ENCODE assay signal across 20 cellular contexts in genomic region chr9:96621619-96622018, GRCh38. TPM values are rescaled to one million over a fixed set of nuclear protein-coding genes. Genes with fewer than 3 reads are reported as not detected.
A peak's percentile ranks its signal among the peaks of the same experiment; 100 is the strongest.
DNase-seq lines count a peak whose midpoint lies in the region; ATAC-seq, FAIRE-seq and TF ChIP-seq lines count a peak whose summit lies in the region.
"Had no signal": no experiment of that assay in that cellular context is flagged by ENCODE, and none has a peak within 500 bp of the region (broad histone marks: within the 10 kb centered on the region; RNA-seq: fewer than 3 reads in every experiment).

No MANE protein-coding gene starts in this region.

- H3K36me3 ChIP-seq in GM23248 (ENCODE audit: low read depth) (no peaks in the 10 kb centered on the region), IMR-90 (ENCODE audit: control insufficient read depth, insufficient read depth, low read length) (no peaks in the 10 kb centered on the region), H1 (ENCODE audit: control insufficient read depth in 2 of 4, insufficient read depth in 4 of 4, low read length in 3 of 4) (no peaks in the 10 kb centered on the region)
- H3K36me3 ChIP-seq: suprapubic skin had no signal

- intact Hi-C loops in IMR-90 (cut with micrococcal nuclease): no loop called here

- in situ Hi-C loops in GM23248 (cut with MboI) (no loop called here), IMR-90 (cut with MboI; ENCODE audit: low sequenced_read_pairs) (no loop called here)

- DNase-seq in GM23248: peak; percentile 33
- DNase-seq in IMR-90: peak; percentile 35
- DNase-seq in H1 (ENCODE audit: low read depth in 1 of 2, low spot score in 2 of 2): no peak
- no peak for DNase-seq in neural crest cell (ENCODE audit: low read depth, low spot score)
- DNase-seq in NCI-H2107 treated with DMSO at 0.1 percent for 48 hours (lab: John Stamatoyannopoulos, UW; ENCODE audit: unreplicated experiment): no peak
- no peak for DNase-seq in NCI-H748 (lab: John Stamatoyannopoulos, UW; ENCODE audit: unreplicated experiment)
- DNase-seq: activated CD4-positive, alpha-beta T cell treated with anti-CD3 and anti-CD28 coated beads for 48 hours; activated CD8-positive, alpha-beta memory T cell treated with anti-CD3 and anti-CD28 coated beads, Interleukin-2, amount 50 U/mL, for 4 hours; activated gamma-delta T cell treated with Interleukin-2 at 50 U/mL for 16 hours; amygdala; naive thymus-derived CD8-positive, alpha-beta T cell; NCI-H2081 treated with DMSO at 0.1 percent for 48 hours; NCI-H526 treated with DMSO at 0.1 percent for 48 hours; SHP77 treated with DMSO at 0.1 percent for 48 hours had no signal

- H2BK120ac ChIP-seq in IMR-90 (ENCODE audit: low read depth, low read length) (0 out of 2 replicates have a peak overlapping the region, but pooled peaks have one; percentile 3), H1 (replicated peaks; ENCODE audit: low read depth, low read length) (no peak overlapping the region)

- no peak overlapping the region for H3K4me3 ChIP-seq in GM23248
- no peak overlapping the region for H3K4me3 ChIP-seq in IMR-90 (ENCODE audit: insufficient read depth, low read depth, low read length)
- H3K4me3 ChIP-seq in H1 (ENCODE audit: extremely low read depth in 1 of 4, insufficient read depth in 2 of 4, low read depth in 3 of 4, low read length in 4 of 4): peak overlapping the region in 1 of 4 experiments; percentile 69; a peak in 2 of 8 replicates
- H3K4me3 ChIP-seq: suprapubic skin had no signal

- H2AFZ ChIP-seq in GM23248 (no peak overlapping the region), IMR-90 (replicated peaks; ENCODE audit: low read length, poor library complexity) (no peak overlapping the region), H1 (ENCODE audit: low read length) (peak overlapping the region; percentile 35; the same call in 1 of the 2 replicates)

- H2BK20ac ChIP-seq in IMR-90 (ENCODE audit: low read depth, low read length): no peak overlapping the region
- no peak overlapping the region for H2BK20ac ChIP-seq in H1 (ENCODE audit: low read length)

- no peak overlapping the region for H3K27ac Mint-ChIP-seq in neural crest cell (ENCODE audit: unreplicated experiment)
- H3K27ac Mint-ChIP-seq: B cell; T-helper 2 cell treated with Interferon-gamma antibody and Interleukin-4, amounts not matched to agents 5 μg/mL and 100 μg/mL, for 36 hours had no signal

- H3K79me1 ChIP-seq in IMR-90 (ENCODE audit: low read depth in 1 of 2, low read length in 2 of 2) (peaks cover 3 to 20% of the 10 kb centered on the region in 2 experiments; a peak in 3 of 4 replicates), H1 (ENCODE audit: low read depth, low read length) (peaks cover 5% of the 10 kb centered on the region; the same call in 1 of the 2 replicates)

- H3K4me2 ChIP-seq in GM23248 (ENCODE audit: unreplicated experiment) (no peak overlapping the region), IMR-90 (ENCODE audit: low read depth, low read length) (no peak overlapping the region), H1 (ENCODE audit: insufficient read depth in 1 of 2, low read depth in 2 of 2, low read length in 2 of 2) (peak overlapping the region; percentile 80 to 82)

- TF ChIP-seq POLR2A in IMR-90 (IDR thresholded peaks at IDR 0.05; ENCODE audit: low read depth, low read length): no peak
- no peak for TF ChIP-seq POLR2A in H1 (IDR thresholded peaks at IDR 0.05; ENCODE audit: control extremely low read depth in 1 of 2, low read depth in 2 of 2, low read length in 2 of 2)

- no peaks in the 10 kb centered on the region for H3K36me3 Mint-ChIP-seq in neural crest cell (ENCODE audit: low read depth)
- H3K36me3 Mint-ChIP-seq: naive thymus-derived CD8-positive, alpha-beta T cell had no signal

- ATAC-seq in IMR-90 (ENCODE audit: low read depth) (no peak), GM21737 (IDR thresholded peaks at IDR 0.05; ENCODE audit: unreplicated experiment) (no peak)
- ATAC-seq: naive thymus-derived CD8-positive, alpha-beta T cell had no signal

- H3K23ac ChIP-seq in IMR-90 (ENCODE audit: low read depth, low read length) (no peak overlapping the region), H1 (ENCODE audit: insufficient read length) (no peak overlapping the region)

- no peaks in the 10 kb centered on the region for H3K4me1 ChIP-seq in GM23248 (ENCODE audit: insufficient read depth)
- H3K4me1 ChIP-seq in IMR-90 (ENCODE audit: control insufficient read depth, insufficient read depth, low read length): 0 out of 2 replicates have a peak, but pooled peaks cover 2% of the 10 kb centered on the region
- peaks cover 4 to 12% (median 10%) of the 10 kb centered on the region in 4 experiments for H3K4me1 ChIP-seq in H1 (replicated peaks in 1 of 4; ENCODE audit: control insufficient read depth in 3 of 4, insufficient read depth in 4 of 4, low read length in 3 of 4)

- no peak for TF ChIP-seq EP300 in H1 (IDR thresholded peaks at IDR 0.05; ENCODE audit: borderline replicate concordance in 1 of 2, low read depth in 2 of 2, low read length in 2 of 2)

- H3K27me3 ChIP-seq in GM23248 (replicated peaks; ENCODE audit: insufficient read depth): no peaks in the 10 kb centered on the region
- no peaks in the 10 kb centered on the region for H3K27me3 ChIP-seq in IMR-90 (ENCODE audit: control insufficient read depth, insufficient read depth, low read length)
- peaks cover 0 to 13% (median 6%) of the 10 kb centered on the region in 4 experiments; a peak in 5 of 7 replicates for H3K27me3 ChIP-seq in H1 (replicated peaks in 1 of 4; ENCODE audit: control insufficient read depth in 3 of 4, extremely low read depth in 1 of 4, insufficient read depth in 3 of 4, low read length in 3 of 4)
- H3K27me3 ChIP-seq: suprapubic skin had no signal

- H3K9me2 ChIP-seq in GM23248 (ENCODE audit: insufficient read depth): no peaks in the 10 kb centered on the region

- CTCF ChIA-PET in IMR-90 (lab: Yijun Ruan, JAX) (no interaction called here), H1 (lab: Charles Lee; ENCODE audit: partially characterized antibody) (interaction anchor here (0.6 to 2.0 kb wide), 9 partner anchors 9 to 1269 kb away, joined by 3 to 5 read pairs (median 3); no protein-coding TSS in a partner anchor)

- H3K9me3 Mint-ChIP-seq in neural crest cell: no peaks in the 10 kb centered on the region
- H3K9me3 Mint-ChIP-seq: naive thymus-derived CD8-positive, alpha-beta T cell; T-helper 2 cell treated with Interferon-gamma antibody and Interleukin-4, amounts not matched to agents 5 μg/mL and 100 μg/mL, for 36 hours had no signal

- no peak overlapping the region for H2AK9ac ChIP-seq in IMR-90 (replicated peaks; ENCODE audit: low read depth, low read length, poor library complexity)

- H3K9ac ChIP-seq in GM23248 (no peak overlapping the region), IMR-90 (ENCODE audit: low read depth, low read length) (no peak overlapping the region), H1 (replicated peaks in 1 of 4; ENCODE audit: extremely low read depth in 1 of 4, low read depth in 3 of 4, low read length in 3 of 4) (no peak overlapping the region)

- no peak overlapping the region for H3K56ac ChIP-seq in IMR-90 (ENCODE audit: extremely low read depth, insufficient read depth, low read length)
- H3K56ac ChIP-seq in H1 (replicated peaks; ENCODE audit: insufficient read length, low read depth, low read length): no peak overlapping the region

- H4K91ac ChIP-seq in IMR-90 (ENCODE audit: insufficient read depth, low read depth, low read length) (no peak overlapping the region), H1 (replicated peaks; ENCODE audit: insufficient read length, low read length) (no peak overlapping the region)

- H3K14ac ChIP-seq in IMR-90 (replicated peaks; ENCODE audit: low read depth, low read length) (no peak overlapping the region), H1 (ENCODE audit: insufficient read length) (no peak overlapping the region)

- TF ChIP-seq CTCF in IMR-90 (conservative IDR thresholded peaks at IDR 0.05; ENCODE audit: low read depth, low read length) (no peak), H1 (IDR thresholded peaks at IDR 0.05; ENCODE audit: control extremely low read depth in 1 of 3, insufficient read depth in 1 of 3, low read depth in 1 of 3, low read length in 3 of 3) (no peak), neural crest cell (conservative IDR thresholded peaks at IDR 0.05) (no peak)

- no peak for TF ChIP-seq RAD21 in IMR-90 (IDR thresholded peaks at IDR 0.05; ENCODE audit: low read length)
- no peak for TF ChIP-seq RAD21 in H1 (IDR thresholded peaks at IDR 0.05 in 1 of 2, conservative IDR thresholded peaks at IDR 0.05 in 1 of 2; ENCODE audit: low read depth in 2 of 2, low read length in 2 of 2)

- H4K5ac ChIP-seq in IMR-90 (ENCODE audit: low read depth, low read length) (no peak overlapping the region), H1 (ENCODE audit: insufficient read length, low read depth, low read length) (no peak overlapping the region)

- peaks cover 17% of the 10 kb centered on the region for H3K23me2 ChIP-seq in H1 (ENCODE audit: low read depth, low read length)

- no peak overlapping the region for H4K8ac ChIP-seq in IMR-90 (ENCODE audit: low read depth in 2 of 2, low read length in 2 of 2)
- no peak overlapping the region for H4K8ac ChIP-seq in H1 (ENCODE audit: extremely low read depth, insufficient read depth, low read length)

- H2BK5ac ChIP-seq in IMR-90 (ENCODE audit: low read depth, low read length, poor library complexity, severe bottlenecking) (no peak overlapping the region), H1 (ENCODE audit: low read depth, low read length) (no peak overlapping the region)

- peaks cover 26% of the 10 kb centered on the region for H3F3A ChIP-seq in GM23248 (ENCODE audit: insufficient read depth)

- 84 to 86% methylated on average over 4 of the region's 4 CpGs for WGBS in GM23248 (ENCODE audit: low coverage in 1 of 2, low lambda C conversion rate in 2 of 2, missing lambda C conversion rate in 2 of 2), 2 experiments
- WGBS in IMR-90 (ENCODE audit: extremely low coverage in 2 of 2, insufficient read length in 1 of 2), 2 experiments: 80% methylated on average over 1 of the region's 4 CpGs; no CpG with 5 or more reads in 1 of the 2 experiments
- 55% methylated on average over 4 of the region's 4 CpGs; no CpG with 5 or more reads in 1 of the 2 experiments for WGBS in H1 (ENCODE audit: extremely low coverage in 1 of 2, insufficient coverage in 1 of 2, insufficient read length in 1 of 2, insufficient replicate concordance in 2 of 2, low coverage in 1 of 2, low lambda C conversion rate in 2 of 2, missing lambda C conversion rate in 1 of 2), 2 experiments

- no peak for FAIRE-seq in H1 (lab: Jason Lieb, UNC)
- FAIRE-seq: keratinocyte had no signal

- H3K4ac ChIP-seq in IMR-90 (ENCODE audit: low read depth, low read length): peak overlapping the region; percentile 26; the same call in 1 of the 2 replicates
- no peak overlapping the region for H3K4ac ChIP-seq in H1 (replicated peaks; ENCODE audit: insufficient read length, low read depth, low read length)

- no peak overlapping the region for H2BK12ac ChIP-seq in H1 (ENCODE audit: low read depth, low read length)

- dilution Hi-C loops in IMR-90 (cut with HindIII; ENCODE audit: low sequenced_read_pairs, unreplicated experiment): no loop called here

- H3K18ac ChIP-seq in IMR-90 (ENCODE audit: low read depth, low read length) (no peak overlapping the region), H1 (ENCODE audit: extremely low read depth, low read length) (no peak overlapping the region)

- BruUV-seq in IMR-90 (replicated peaks; lab: Mats Ljungman, UMichigan): no TSS peak

- H3K9me3 ChIP-seq in GM23248 (ENCODE audit: low read depth) (no peaks in the 10 kb centered on the region), IMR-90 (ENCODE audit: control insufficient read depth, insufficient read depth, low read length) (no peaks in the 10 kb centered on the region), H1 (ENCODE audit: insufficient read depth in 2 of 2, low read depth in 1 of 2, low read length in 1 of 2) (no peaks in the 10 kb centered on the region)
- H3K9me3 ChIP-seq: suprapubic skin had no signal

- peaks cover 3% of the 10 kb centered on the region for H3K27me3 Mint-ChIP-seq in neural crest cell (ENCODE audit: low read depth)
- H3K27me3 Mint-ChIP-seq: progenitor cell of endocrine pancreas had no signal

- H2BK15ac ChIP-seq in IMR-90 (ENCODE audit: low read depth, low read length) (no peak overlapping the region; the same call in 2 of the 3 replicates), H1 (ENCODE audit: low read length) (no peak overlapping the region)

- POLR2A ChIA-PET in IMR-90 (lab: Charles Lee; ENCODE audit: unreplicated experiment): interaction anchor here (0.5 kb wide), 1 partner anchor 651 kb away, joined by 3 read pairs; no protein-coding TSS in a partner anchor
- POLR2A ChIA-PET in H1 (lab: Charles Lee; ENCODE audit: partially characterized antibody): interaction anchor here (1.0 kb wide), 1 partner anchor 128 kb away, joined by 3 read pairs; no protein-coding TSS in a partner anchor

- H3K4me1 Mint-ChIP-seq in neural crest cell: peaks cover 38% of the 10 kb centered on the region

- no peaks in the 10 kb centered on the region for H4K20me1 ChIP-seq in GM23248 (ENCODE audit: insufficient read depth)
- H4K20me1 ChIP-seq in IMR-90 (ENCODE audit: insufficient read depth, low read length): peaks cover 8% of the 10 kb centered on the region; the same call in 1 of the 2 replicates
- H4K20me1 ChIP-seq in H1 (replicated peaks in 1 of 2; ENCODE audit: control insufficient read depth in 1 of 2, insufficient read depth in 2 of 2, low read length in 2 of 2): peaks cover 12 to 13% of the 10 kb centered on the region in 2 experiments

- H3K79me2 ChIP-seq in GM23248 (ENCODE audit: insufficient read depth) (peaks cover 19% of the 10 kb centered on the region; the same call in 1 of the 2 replicates), H1 (ENCODE audit: control insufficient read depth in 1 of 2, insufficient read depth in 2 of 2, low read length in 2 of 2) (peaks cover 2 to 21% of the 10 kb centered on the region in 2 experiments; a peak in 2 of 4 replicates)

- H3K27ac ChIP-seq in GM23248 (no peak overlapping the region), IMR-90 (ENCODE audit: insufficient read depth, low read length) (no peak overlapping the region), H1 (ENCODE audit: low read depth, low read length) (no peak overlapping the region)
- H3K27ac ChIP-seq: suprapubic skin had no signal

- peaks cover 3% of the 10 kb centered on the region; the same call in 1 of the 2 replicates for H3K9me1 ChIP-seq in IMR-90 (ENCODE audit: insufficient read depth, low read length)

- peak overlapping the region; percentile 52 for H3K4me3 Mint-ChIP-seq in neural crest cell
- H3K4me3 Mint-ChIP-seq: B cell; T-helper 2 cell treated with Interferon-gamma antibody and Interleukin-4, amounts not matched to agents 5 μg/mL and 100 μg/mL, for 36 hours had no signal

- H2AK5ac ChIP-seq in IMR-90 (ENCODE audit: low read depth, low read length) (no peak overlapping the region), H1 (ENCODE audit: low read depth, low read length) (no peak overlapping the region)

RNA-seq across cellular contexts. Expression of gene CDC14B, which starts 2.0 kb away (rescaled TPM):
- total RNA-seq in GM23248 (2014; rRNA removed; shearing (Covaris generic)): 17.2 and 20.9 TPM in 2 replicates
- polyA plus RNA-seq in GM23248 (2016; fragmentation: Nextera tagmentation; extraction: Ambion mirVana) (7.6 and 8.1 TPM in 2 replicates), IMR-90 (2012; rRNA removed) (8.6 and 9.7 TPM in 2 replicates), H1 (2011; rRNA removed) (12.7 and 17.2 TPM in 2 replicates)
- total RNA-seq in IMR-90 (2012; rRNA removed) (24.7 and 26.3 TPM in 2 replicates), neural crest cell (29.2 and 30.5 TPM in 2 replicates)
- 3.8 and 5.8 TPM in 2 replicates for polyA plus RNA-seq in IMR-90 (2012; cell fraction: cytosol; rRNA removed)
- 5.9 and 22.5 TPM in 2 replicates for polyA plus RNA-seq in IMR-90 (2012; cell fraction: nucleus; rRNA removed; ENCODE audit: low replicate concordance)
- total RNA-seq in H1 (2021; fragmentation: NEBNext Ultra II Directional; extraction: Animal tissue kit (Norgen Biotek cat#: 25700)): 43.7 and 44.6 TPM in 2 replicates
- polyA plus RNA-seq in H1 (2011; cell fraction: cytosol; rRNA removed): 16.5 TPM
- polyA plus RNA-seq in H1 (2011; cell fraction: nucleus; rRNA removed): 23.6 TPM
- polyA plus RNA-seq in H1 (2012, experiment 1 of 2): 20.9 to 29.1 TPM (median 22.0 TPM) in 4 replicates
- 3.3 TPM for polyA plus RNA-seq in H1 (2012, experiment 2 of 2)
- 26.4 TPM for polyA plus RNA-seq in H1 (2013, experiment 1 of 2)
- 26.0 TPM for polyA plus RNA-seq in H1 (2013, experiment 2 of 2)
- polyA minus RNA-seq in H1 (2011; rRNA and poly(A)+ RNA removed): 45.3 and 63.8 TPM in 2 replicates
- polyA minus RNA-seq in H1 (2011; cell fraction: cytosol; rRNA and poly(A)+ RNA removed): 20.8 TPM
- 73.7 TPM for polyA minus RNA-seq in H1 (2011; cell fraction: nucleus; rRNA and poly(A)+ RNA removed)

RNA-seq across cellular contexts. Expression of gene PRXL2C, which starts 33.5 kb away (rescaled TPM):
- 13.7 and 17.5 TPM in 2 replicates for total RNA-seq in GM23248 (2014; rRNA removed; shearing (Covaris generic))
- polyA plus RNA-seq in GM23248 (2016; fragmentation: Nextera tagmentation; extraction: Ambion mirVana) (22.5 and 23.6 TPM in 2 replicates), IMR-90 (2012; rRNA removed) (2.7 and 2.9 TPM in 2 replicates), H1 (2011; rRNA removed) (1.8 and 2.8 TPM in 2 replicates)
- total RNA-seq in IMR-90 (2012; rRNA removed) (9.0 and 10.0 TPM in 2 replicates), neural crest cell (5.9 and 6.7 TPM in 2 replicates)
- polyA plus RNA-seq in IMR-90 (2012; cell fraction: cytosol; rRNA removed): 0.87 and 1.8 TPM in 2 replicates
- polyA plus RNA-seq in IMR-90 (2012; cell fraction: nucleus; rRNA removed; ENCODE audit: low replicate concordance): 0.75 and 1.3 TPM in 2 replicates
- total RNA-seq in H1 (2021; fragmentation: NEBNext Ultra II Directional; extraction: Animal tissue kit (Norgen Biotek cat#: 25700)): 7.3 and 8.3 TPM in 2 replicates
- 2.3 TPM for polyA plus RNA-seq in H1 (2011; cell fraction: cytosol; rRNA removed)
- 1.5 TPM for polyA plus RNA-seq in H1 (2011; cell fraction: nucleus; rRNA removed)
- polyA plus RNA-seq in H1 (2012, experiment 1 of 2): 3.0 to 4.1 TPM (median 3.4 TPM) in 4 replicates
- polyA plus RNA-seq in H1 (2012, experiment 2 of 2): 2.4 TPM
- 5.0 TPM for polyA plus RNA-seq in H1 (2013, experiment 1 of 2)
- polyA plus RNA-seq in H1 (2013, experiment 2 of 2): 5.6 TPM
- 1.9 and 2.5 TPM in 2 replicates for polyA minus RNA-seq in H1 (2011; rRNA and poly(A)+ RNA removed)
- polyA minus RNA-seq in H1 (2011; cell fraction: cytosol; rRNA and poly(A)+ RNA removed): 4.1 TPM
- 2.9 TPM for polyA minus RNA-seq in H1 (2011; cell fraction: nucleus; rRNA and poly(A)+ RNA removed)

Comparison
In these comparisons a context has a peak if more than half of its experiments do, and no peak if none do; other contexts are left out.
1. DNase-seq: peak in GM23248 (single experiment) and IMR-90 (single experiment); none in H1 (0 of 2), neural crest cell (single experiment), NCI-H2107 treated with DMSO at 0.1 percent for 48 hours (single experiment) and NCI-H748 (single experiment).
2. H3K4me2 ChIP-seq: peak in H1 (2 of 2); none in GM23248 (single experiment) and IMR-90 (single experiment).